ENCODE assay signal across 16 cellular contexts in the genomic region with DNA sequence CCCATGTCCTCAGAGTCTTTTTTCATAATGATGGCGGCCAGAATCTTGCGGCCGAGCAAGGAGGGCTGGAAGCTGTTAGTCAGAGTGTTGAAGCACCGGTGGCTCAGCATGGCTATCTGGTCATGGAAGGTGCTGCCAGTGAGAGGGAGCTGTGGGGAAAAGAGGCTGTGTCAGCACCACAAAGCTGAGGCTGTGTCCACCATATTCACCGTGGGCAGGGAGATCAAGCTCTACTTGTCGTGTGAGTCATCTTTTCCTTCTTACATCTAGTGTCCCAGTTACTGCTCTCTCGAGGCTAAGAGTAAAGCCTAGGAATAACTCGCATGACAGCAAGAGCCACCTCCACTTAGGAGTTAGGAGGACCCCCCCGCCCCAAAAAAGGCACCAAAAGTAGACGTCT. TPM values are rescaled to one million over a fixed set of nuclear protein-coding genes. Genes with fewer than 3 reads are reported as not detected.
A peak's percentile ranks its signal among the peaks of the same experiment; 100 is the strongest.
DNase-seq lines count a peak whose midpoint lies in the region; ATAC-seq, FAIRE-seq and TF ChIP-seq lines count a peak whose summit lies in the region.
"Had no signal": no experiment of that assay in that cellular context is flagged by ENCODE, and none has a peak within 500 bp of the region (broad histone marks: within the 10 kb centered on the region; RNA-seq: fewer than 3 reads in every experiment).

No MANE protein-coding gene starts in this region.

- BruUV-seq in GM12878 (replicated peaks; lab: Mats Ljungman, UMichigan), result no TSS peak

- RAD21 ChIA-PET in GM12878 (lab: Charles Lee; ENCODE audit: unreplicated experiment), result no interaction called here

- no peak for TF ChIP-seq RAD21 in GM12878 (IDR thresholded peaks at IDR 0.05; ENCODE audit: insufficient read depth, low read depth, low read length)

- H3K4me1 ChIP-seq in GM12878 (ENCODE audit: control insufficient read depth, insufficient read depth, low read length) (peaks cover 9% of the 10 kb centered on the region), smooth muscle cell (ENCODE audit: low read depth) (no peaks in the 10 kb centered on the region), endodermal cell (ENCODE audit: control insufficient read depth, insufficient read depth, low read length) (no peaks in the 10 kb centered on the region)
- H3K4me1 ChIP-seq: BLaER1, HAP-1 had no signal

- H3K36me3 ChIP-seq in GM12878 (ENCODE audit: control insufficient read depth in 2 of 2, insufficient read depth in 2 of 2, low read length in 1 of 2) (peaks cover 47 to 73% of the 10 kb centered on the region in 2 experiments), smooth muscle cell (ENCODE audit: low read depth) (peaks cover 32% of the 10 kb centered on the region), endodermal cell (ENCODE audit: control insufficient read depth, insufficient read depth, low read length) (peaks cover 98% of the 10 kb centered on the region)

- H3K79me2 ChIP-seq in GM12878 (ENCODE audit: control insufficient read depth, insufficient read depth, low read length), result no peaks in the 10 kb centered on the region; the same call in 1 of the 2 replicates
- H3K79me2 ChIP-seq in smooth muscle cell (ENCODE audit: low read depth), result peaks cover 2% of the 10 kb centered on the region

- H3K4me2 ChIP-seq in GM12878 (ENCODE audit: control insufficient read depth, insufficient read depth) (no peak overlapping the region), smooth muscle cell (no peak overlapping the region)
- H3K4me2 ChIP-seq: BLaER1 had no signal

- no peaks in the 10 kb centered on the region for H3K9me3 Mint-ChIP-seq in activated CD4-positive, alpha-beta T cell treated with anti-CD3 and anti-CD28 coated beads, Interleukin-2, amount 10 ng/mL, durations not matched to agents 24 days and 14 days
- H3K9me3 Mint-ChIP-seq in IgD-negative memory B cell, result no peaks in the 10 kb centered on the region
- H3K9me3 Mint-ChIP-seq in endodermal cell, result no peaks in the 10 kb centered on the region
- no peaks in the 10 kb centered on the region for H3K9me3 Mint-ChIP-seq in WTC11

- H3K4me3 Mint-ChIP-seq in activated CD4-positive, alpha-beta T cell treated with anti-CD3 and anti-CD28 coated beads, Interleukin-2, amount 10 ng/mL, durations not matched to agents 24 days and 14 days, result no peak overlapping the region
- H3K4me3 Mint-ChIP-seq in IgD-negative memory B cell, result no peak overlapping the region
- H3K4me3 Mint-ChIP-seq in endodermal cell, result no peak overlapping the region
- H3K4me3 Mint-ChIP-seq in WTC11, result no peak overlapping the region

- peaks cover 89% of the 10 kb centered on the region for H3K36me3 Mint-ChIP-seq in activated CD4-positive, alpha-beta T cell treated with anti-CD3 and anti-CD28 coated beads, Interleukin-2, amount 10 ng/mL, durations not matched to agents 24 days and 14 days (ENCODE audit: low read depth)
- H3K36me3 Mint-ChIP-seq in IgD-negative memory B cell, result peaks cover 4% of the 10 kb centered on the region
- H3K36me3 Mint-ChIP-seq in endodermal cell (ENCODE audit: low read depth), result peaks cover 90% of the 10 kb centered on the region
- H3K36me3 Mint-ChIP-seq in WTC11, result peaks cover 88% of the 10 kb centered on the region

- no peaks in the 10 kb centered on the region for H3K27me3 Mint-ChIP-seq in activated CD4-positive, alpha-beta T cell treated with anti-CD3 and anti-CD28 coated beads, Interleukin-2, amount 10 ng/mL, durations not matched to agents 24 days and 14 days
- H3K27me3 Mint-ChIP-seq in IgD-negative memory B cell (no peaks in the 10 kb centered on the region), endodermal cell (ENCODE audit: insufficient read depth) (no peaks in the 10 kb centered on the region), WTC11 (ENCODE audit: low read depth) (no peaks in the 10 kb centered on the region)

- H3K27ac Mint-ChIP-seq in activated CD4-positive, alpha-beta T cell treated with anti-CD3 and anti-CD28 coated beads, Interleukin-2, amount 10 ng/mL, durations not matched to agents 24 days and 14 days, result peak overlapping the region; percentile 75
- H3K27ac Mint-ChIP-seq in IgD-negative memory B cell (peak overlapping the region in 2 of 3 donors; percentile 18 to 63), endodermal cell (no peak overlapping the region), WTC11 (no peak overlapping the region)

- ATAC-seq in GM12878, result no peak
- ATAC-seq in GM18498 (IDR thresholded peaks at IDR 0.05; ENCODE audit: unreplicated experiment), result no peak
- no peak for ATAC-seq in WTC11

- H3K27me3 ChIP-seq in GM12878 (replicated peaks in 1 of 2; ENCODE audit: control insufficient read depth in 2 of 2, insufficient read depth in 2 of 2, low read length in 1 of 2) (no peaks in the 10 kb centered on the region), smooth muscle cell (ENCODE audit: low read depth) (no peaks in the 10 kb centered on the region), endodermal cell (ENCODE audit: control insufficient read depth, insufficient read depth, low read length, poor library complexity, severe bottlenecking) (no peaks in the 10 kb centered on the region)
- H3K27me3 ChIP-seq: BLaER1 had no signal

- no peak for TF ChIP-seq EP300 in GM12878 (IDR thresholded peaks at IDR 0.05; ENCODE audit: borderline replicate concordance in 1 of 2, control insufficient read depth in 1 of 2, low read depth in 2 of 2, low read length in 2 of 2)

- H3K9me3 ChIP-seq in GM12878 (replicated peaks; ENCODE audit: control insufficient read depth, insufficient read depth, low read length) (no peaks in the 10 kb centered on the region), smooth muscle cell (replicated peaks; ENCODE audit: low read depth) (no peaks in the 10 kb centered on the region), endodermal cell (ENCODE audit: control insufficient read depth, low read length) (no peaks in the 10 kb centered on the region)
- H3K9me3 ChIP-seq: BLaER1, HAP-1 had no signal

- H3K9ac ChIP-seq in GM12878 (ENCODE audit: control insufficient read depth, insufficient read depth, low read length) (no peak overlapping the region), smooth muscle cell (ENCODE audit: low read depth) (no peak overlapping the region), endodermal cell (ENCODE audit: extremely low read depth, low read length, poor library complexity, severe bottlenecking) (no peak overlapping the region)
- H3K9ac ChIP-seq: BLaER1 had no signal

- H3K4me3 ChIP-seq in GM12878, result no peak overlapping the region
- no peak overlapping the region for H3K4me3 ChIP-seq in smooth muscle cell
- H3K4me3 ChIP-seq in endodermal cell (ENCODE audit: low read length), result no peak overlapping the region
- H3K4me3 ChIP-seq: BLaER1, HAP-1 had no signal

- TF ChIP-seq CTCF in GM12878 (IDR thresholded peaks at IDR 0.05 in 2 of 3, conservative IDR thresholded peaks at IDR 0.05 in 1 of 3; ENCODE audit: control insufficient read depth in 2 of 3, extremely low read depth in 1 of 3, insufficient read depth in 1 of 3, low read depth in 3 of 3, low read length in 3 of 3), result no peak
- no peak for TF ChIP-seq CTCF in smooth muscle cell (IDR thresholded peaks at IDR 0.05; ENCODE audit: borderline replicate concordance, insufficient read depth, poor library complexity, severe bottlenecking)
- no peak for TF ChIP-seq CTCF in endodermal cell (conservative IDR thresholded peaks at IDR 0.05)
- no peak for TF ChIP-seq CTCF in WTC11 (IDR thresholded peaks at IDR 0.05)

- peaks cover 7% of the 10 kb centered on the region; the same call in 1 of the 2 replicates for H4K20me1 ChIP-seq in GM12878 (ENCODE audit: control insufficient read depth, insufficient read depth)
- H4K20me1 ChIP-seq in smooth muscle cell (ENCODE audit: low read depth), result peaks cover 42% of the 10 kb centered on the region

- WGBS in GM12878 (ENCODE audit: insufficient coverage, insufficient replicate concordance, low lambda C conversion rate, missing lambda C conversion rate), result 82% methylated on average over 10 of the region's 10 CpGs
- WGBS in smooth muscle cell (ENCODE audit: low lambda C conversion rate), result 53% methylated on average over 10 of the region's 10 CpGs
- 92 to 94% methylated on average over 8 to 9 of the region's 10 CpGs for WGBS in endodermal cell (ENCODE audit: insufficient coverage in 1 of 2, insufficient read length in 1 of 2), 2 experiments

- TF ChIP-seq POLR2A in GM12878 (IDR thresholded peaks at IDR 0.05; ENCODE audit: low read depth, low read length), result peak; percentile 35; the same call in 1 of the 2 replicates

- CTCF ChIA-PET in GM12878 (lab: Yijun Ruan, JAX), result interaction anchor here (0.9 kb wide), 1 partner anchor 12 kb away, joined by 3 read pairs; no protein-coding TSS in a partner anchor
- CTCF ChIA-PET in WTC11 (lab: Charles Lee), result no interaction called here

- in situ Hi-C loops in GM12878 (cut with MboI), result no loop called here

- intact Hi-C loops in activated CD4-positive, alpha-beta T cell treated with anti-CD3 and anti-CD28 coated beads, Interleukin-2, amount 10 ng/mL, durations not matched to agents 24 days and 14 days (cut with micrococcal nuclease), result no loop called here
- intact Hi-C loops in GM12878 (cut with micrococcal nuclease; ENCODE audit: unreplicated experiment), result no loop called here

- H2AFZ ChIP-seq in GM12878 (ENCODE audit: control insufficient read depth, low read depth, low read length) (no peak overlapping the region), smooth muscle cell (ENCODE audit: low read depth) (no peak overlapping the region)

- H3K27ac ChIP-seq in GM12878 (ENCODE audit: control insufficient read depth, insufficient read depth) (no peak overlapping the region), smooth muscle cell (ENCODE audit: low read depth) (peak overlapping the region; percentile 53), endodermal cell (ENCODE audit: low read depth, low read length) (no peak overlapping the region)
- H3K27ac ChIP-seq: BLaER1 had no signal

- H3F3A ChIP-seq in smooth muscle cell (ENCODE audit: low read depth), result no peaks in the 10 kb centered on the region

- SMC1A ChIA-PET in GM12878 (lab: Charles Lee; ENCODE audit: uncharacterized antibody, unreplicated experiment), result interaction anchor here (0.7 to 1.6 kb wide), 3 partner anchors 9 to 146 kb away, joined by 3 read pairs; no protein-coding TSS in a partner anchor

- no peak for FAIRE-seq in GM12878 (lab: Jason Lieb, UNC)
- FAIRE-seq: GM18507, RCC 7860 had no signal

- DNase-seq in activated CD4-positive, alpha-beta T cell treated with anti-CD3 and anti-CD28 coated beads, Interleukin-2, amount 10 ng/mL, durations not matched to agents 24 days and 14 days, result no peak
- no peak for DNase-seq in activated CD4-positive, alpha-beta T cell treated with anti-CD3 and anti-CD28 coated beads for 48 hours
- DNase-seq in GM12878 (ENCODE audit: low read depth, low spot score) (no peak), smooth muscle cell (lab: John Stamatoyannopoulos, UW; ENCODE audit: unreplicated experiment) (no peak), endodermal cell (no peak), WTC11 (ENCODE audit: low spot score) (no peak)
- DNase-seq: 8988T, NCI-H1417 treated with DMSO at 0.1 percent for 48 hours, NCI-H2029 treated with DMSO at 0.1 percent for 48 hours, NCI-H524 had no signal

- H3K4me1 Mint-ChIP-seq in activated CD4-positive, alpha-beta T cell treated with anti-CD3 and anti-CD28 coated beads, Interleukin-2, amount 10 ng/mL, durations not matched to agents 24 days and 14 days, result peaks cover 20% of the 10 kb centered on the region
- H3K4me1 Mint-ChIP-seq in IgD-negative memory B cell (peaks cover 6 to 14% (median 9%) of the 10 kb centered on the region in 3 donors), endodermal cell (no peaks in the 10 kb centered on the region), WTC11 (no peaks in the 10 kb centered on the region)

- POLR2A ChIA-PET in GM12878 (lab: Charles Lee), result interaction anchor here (1.4 kb wide), 1 partner anchor 11 kb away, joined by 5 read pairs; no protein-coding TSS in a partner anchor
- POLR2A ChIA-PET in WTC11 (lab: Charles Lee), result no interaction called here

RNA-seq across cellular contexts. Expression of a gene that starts 18.2 kb away (rescaled TPM):
- 293 and 306 TPM in 2 replicates for total RNA-seq in activated CD4-positive, alpha-beta T cell treated with anti-CD3 and anti-CD28 coated beads, Interleukin-2, amount 10 ng/mL, durations not matched to agents 24 days and 14 days
- polyA plus RNA-seq in IgD-negative memory B cell, result 141 TPM
- 255 and 274 TPM in 2 replicates for total RNA-seq in GM12878 (2013; cell fraction: nucleolus; rRNA removed)
- 177 and 189 TPM in 2 replicates for total RNA-seq in GM12878 (2014; rRNA removed)
- 174 and 179 TPM in 2 replicates for total RNA-seq in GM12878 (2014; rRNA removed; fragmentation: Illumina TruSeq; extraction: Trizol)
- total RNA-seq in GM12878 (2021), result 283 and 292 TPM in 2 replicates
- polyA plus RNA-seq in GM12878 (2011; ENCODE audit: low read depth), result 115 TPM
- 369 and 413 TPM in 2 replicates for polyA plus RNA-seq in GM12878 (2011; rRNA removed)
- 278 and 279 TPM in 2 replicates for polyA plus RNA-seq in GM12878 (2011; cell fraction: cytosol; rRNA removed)
- 453 and 565 TPM in 2 replicates for polyA plus RNA-seq in GM12878 (2011; cell fraction: nucleus; rRNA removed)
- polyA plus RNA-seq in GM12878 (2012), result 132 and 134 TPM in 2 replicates
- polyA plus RNA-seq in GM12878 (2014; fragmentation: Illumina TruSeq; extraction: Trizol), result 213 and 235 TPM in 2 replicates
- polyA plus RNA-seq in GM12878 (2014; fragmentation: Nextera tagmentation; extraction: Ambion mirVana), result 100 to 1,000 TPM in 1 of 2 experiments, 10 to 100 TPM in 1; 55.5 to 105 TPM
- polyA plus RNA-seq in GM12878 (2014; rRNA removed), result 172 and 180 TPM in 2 replicates
- 100 to 1,000 TPM; 160 to 169 TPM for polyA plus RNA-seq in GM12878 (2016; fragmentation: Nextera tagmentation; extraction: Ambion mirVana)
- 717 and 718 TPM in 2 replicates for polyA minus RNA-seq in GM12878 (2011; rRNA and poly(A)+ RNA removed)
- polyA minus RNA-seq in GM12878 (2011; cell fraction: cytosol; rRNA and poly(A)+ RNA removed), result 130 and 154 TPM in 2 replicates
- polyA minus RNA-seq in GM12878 (2011; cell fraction: nucleus; rRNA and poly(A)+ RNA removed), result 221 and 272 TPM in 2 replicates
- total RNA-seq in smooth muscle cell, result 80.6 and 87.5 TPM in 2 replicates
- 39.1 and 44.6 TPM in 2 replicates for polyA plus RNA-seq in smooth muscle cell
- total RNA-seq in endodermal cell, result 100 to 1,000 TPM; 148 to 166 TPM
- 90.5 TPM for polyA plus RNA-seq in endodermal cell (2013, experiment 1 of 2)
- polyA plus RNA-seq in endodermal cell (2013, experiment 2 of 2), result 91.7 TPM
- 208 to 221 TPM (median 215 TPM) in 3 replicates for total RNA-seq in WTC11 (2021)

RNA-seq across cellular contexts. Expression of a gene that starts 22.2 kb away (rescaled TPM):
- 0.14 TPM in 1 of 2 replicates, not detected in the other for total RNA-seq in activated CD4-positive, alpha-beta T cell treated with anti-CD3 and anti-CD28 coated beads, Interleukin-2, amount 10 ng/mL, durations not matched to agents 24 days and 14 days
- polyA plus RNA-seq in IgD-negative memory B cell, result 0.04 TPM
- total RNA-seq in GM12878 (2013; cell fraction: nucleolus; rRNA removed), result 0.07 and 0.08 TPM in 2 replicates
- not detected in 2 replicates for total RNA-seq in GM12878 (2014; rRNA removed)
- not detected in 2 replicates for total RNA-seq in GM12878 (2014; rRNA removed; fragmentation: Illumina TruSeq; extraction: Trizol)
- total RNA-seq in GM12878 (2021), result 0.03 TPM in 1 of 2 replicates, not detected in the other
- 0.10 TPM for polyA plus RNA-seq in GM12878 (2011; ENCODE audit: low read depth)
- not detected in 2 replicates for polyA plus RNA-seq in GM12878 (2011; rRNA removed)
- polyA plus RNA-seq in GM12878 (2011; cell fraction: cytosol; rRNA removed), result 0.02 TPM in 1 of 2 replicates, not detected in the other
- polyA plus RNA-seq in GM12878 (2011; cell fraction: nucleus; rRNA removed), result 0.04 and 0.07 TPM in 2 replicates
- 0.08 and 0.10 TPM in 2 replicates for polyA plus RNA-seq in GM12878 (2012)
- 0.03 TPM in 1 of 2 replicates, not detected in the other for polyA plus RNA-seq in GM12878 (2014; fragmentation: Illumina TruSeq; extraction: Trizol)
- not detected for polyA plus RNA-seq in GM12878 (2014; fragmentation: Nextera tagmentation; extraction: Ambion mirVana)
- polyA plus RNA-seq in GM12878 (2014; rRNA removed), result 0.01 and 0.04 TPM in 2 replicates
- under 1 TPM in 1 of 2 experiments, not detected in 1; 0.11 TPM for polyA plus RNA-seq in GM12878 (2016; fragmentation: Nextera tagmentation; extraction: Ambion mirVana)
- 0.80 TPM in 1 of 2 replicates, not detected in the other for polyA minus RNA-seq in GM12878 (2011; rRNA and poly(A)+ RNA removed)
- not detected in 2 replicates for polyA minus RNA-seq in GM12878 (2011; cell fraction: cytosol; rRNA and poly(A)+ RNA removed)
- not detected in 2 replicates for polyA minus RNA-seq in GM12878 (2011; cell fraction: nucleus; rRNA and poly(A)+ RNA removed)
- 1.8 TPM in 1 of 2 replicates, not detected in the other for total RNA-seq in smooth muscle cell
- not detected in 2 replicates for polyA plus RNA-seq in smooth muscle cell
- under 1 TPM; 0.18 to 0.55 TPM for total RNA-seq in endodermal cell
- 3.6 TPM for polyA plus RNA-seq in endodermal cell (2013, experiment 1 of 2)
- 3.1 TPM for polyA plus RNA-seq in endodermal cell (2013, experiment 2 of 2)
- 1.6 to 1.7 TPM (median 1.7 TPM) in 3 replicates for total RNA-seq in WTC11 (2021)

RNA-seq across cellular contexts. Expression of a gene that starts 31.3 kb away (rescaled TPM):
- total RNA-seq in activated CD4-positive, alpha-beta T cell treated with anti-CD3 and anti-CD28 coated beads, Interleukin-2, amount 10 ng/mL, durations not matched to agents 24 days and 14 days, result 86.6 and 104 TPM in 2 replicates
- polyA plus RNA-seq in IgD-negative memory B cell (9.0 TPM), GM12878 (2011; rRNA removed) (23.5 and 25.1 TPM in 2 replicates), GM12878 (2014; fragmentation: Illumina TruSeq; extraction: Trizol) (63.9 and 75.3 TPM in 2 replicates), GM12878 (2014; fragmentation: Nextera tagmentation; extraction: Ambion mirVana) (10 to 100 TPM; 11.0 to 20.3 TPM), GM12878 (2014; rRNA removed) (24.7 and 27.0 TPM in 2 replicates), GM12878 (2016; fragmentation: Nextera tagmentation; extraction: Ambion mirVana) (1 to 10 TPM; 3.9 to 4.3 TPM), smooth muscle cell (36.7 and 37.9 TPM in 2 replicates)
- total RNA-seq in GM12878 (2013; cell fraction: nucleolus; rRNA removed), result 23.0 and 26.0 TPM in 2 replicates
- total RNA-seq in GM12878 (2014; rRNA removed) (30.3 and 33.6 TPM in 2 replicates), GM12878 (2014; rRNA removed; fragmentation: Illumina TruSeq; extraction: Trizol) (34.8 and 40.0 TPM in 2 replicates), GM12878 (2021) (79.1 and 82.6 TPM in 2 replicates), smooth muscle cell (15.1 and 20.4 TPM in 2 replicates), endodermal cell (10 to 100 TPM; 83.0 to 94.7 TPM), WTC11 (2021) (60.8 to 62.7 TPM (median 61.6 TPM) in 3 replicates)
- polyA plus RNA-seq in GM12878 (2011; ENCODE audit: low read depth), result 151 TPM
- polyA plus RNA-seq in GM12878 (2011; cell fraction: cytosol; rRNA removed), result 14.7 and 17.2 TPM in 2 replicates
- polyA plus RNA-seq in GM12878 (2011; cell fraction: nucleus; rRNA removed), result 35.1 and 39.0 TPM in 2 replicates
- polyA plus RNA-seq in GM12878 (2012), result 48.0 and 59.0 TPM in 2 replicates
- polyA minus RNA-seq in GM12878 (2011; rRNA and poly(A)+ RNA removed), result 16.3 and 17.7 TPM in 2 replicates
- polyA minus RNA-seq in GM12878 (2011; cell fraction: cytosol; rRNA and poly(A)+ RNA removed), result 14.3 and 20.0 TPM in 2 replicates
- 20.2 and 20.4 TPM in 2 replicates for polyA minus RNA-seq in GM12878 (2011; cell fraction: nucleus; rRNA and poly(A)+ RNA removed)
- 80.8 TPM for polyA plus RNA-seq in endodermal cell (2013, experiment 1 of 2)
- polyA plus RNA-seq in endodermal cell (2013, experiment 2 of 2), result 55.1 TPM

Comparison
In these comparisons a context has a peak if more than half of its experiments do, and no peak if none do; other contexts are left out.
1. H3K27ac Mint-ChIP-seq: peak in activated CD4-positive, alpha-beta T cell treated with anti-CD3 and anti-CD28 coated beads, Interleukin-2, amount 10 ng/mL, durations not matched to agents 24 days and 14 days (single experiment) and IgD-negative memory B cell (2 of 3); none in endodermal cell (single experiment) and WTC11 (single experiment).